14 cellular contexts compared by ENCODE assay signal in genomic region chr19:38993271-38993670, GRCh38. TPM values are rescaled to one million over a fixed set of nuclear protein-coding genes. Genes with fewer than 3 reads are reported as not detected.
DNase-seq lines count a peak whose midpoint lies in the region; ATAC-seq and TF ChIP-seq lines count a peak whose summit lies in the region.
"Had no signal": no experiment of that assay in that cellular context is flagged by ENCODE, and none has a peak within 500 bp of the region (broad histone marks: within the 10 kb centered on the region; RNA-seq: fewer than 3 reads in every experiment).

No MANE protein-coding gene starts in this region.

- H3K27ac Mint-ChIP-seq in natural killer cell treated with Interleukin-12 subunit alpha and Interleukin-12 subunit beta and Interleukin-15 and Interleukin-18, amount 100 ng/mL, for 72 hours, result no peak overlapping the region
- H3K27ac Mint-ChIP-seq: activated CD4-positive, alpha-beta T cell treated with anti-CD3 and anti-CD28 coated beads, Interleukin-2, amount 10 ng/mL, durations not matched to agents 24 days and 14 days had no signal

- H3K36me3 ChIP-seq in HEK293 (ENCODE audit: control insufficient read depth in 2 of 2, insufficient read depth in 1 of 2, low read length in 2 of 2), result no peaks in the 10 kb centered on the region; a peak in 1 of 3 replicates
- H3K36me3 ChIP-seq: heart right ventricle had no signal

- 0 out of 2 replicates have a peak overlapping the region, but pooled peaks have one; percentile 24 for H3K27ac ChIP-seq in HEK293 (ENCODE audit: extremely low read depth, low read depth, low read length)
- H3K27ac ChIP-seq: heart right ventricle, SK-N-MC had no signal

- H3K9me3 Mint-ChIP-seq in natural killer cell treated with Interleukin-12 subunit alpha and Interleukin-12 subunit beta and Interleukin-15 and Interleukin-18, amount 100 ng/mL, for 72 hours, result no peaks in the 10 kb centered on the region
- H3K9me3 Mint-ChIP-seq: activated CD4-positive, alpha-beta T cell treated with anti-CD3 and anti-CD28 coated beads, Interleukin-2, amount 10 ng/mL, durations not matched to agents 24 days and 14 days had no signal

- DNase-seq in fibroblast of gingiva (ENCODE audit: low read depth), result peak; percentile 27
- DNase-seq in renal cortical epithelial cell (ENCODE audit: low read depth), result peak; percentile 78
- no peak for DNase-seq in NK-92 treated with Interleukin-12 subunit alpha and Interleukin-12 subunit beta, amount 100 ng/mL, for 24 hours (lab: John Stamatoyannopoulos, UW)
- no peak for DNase-seq in NCI-H510A treated with DMSO at 0.1 percent for 48 hours (lab: John Stamatoyannopoulos, UW)
- no peak for DNase-seq in natural killer cell treated with Interleukin-12 subunit alpha and Interleukin-12 subunit beta and Interleukin-15 and Interleukin-18, amount 100 ng/mL, for 72 hours (ENCODE audit: low spot score)
- DNase-seq: activated CD4-positive, alpha-beta T cell treated with anti-CD3 and anti-CD28 coated beads, Interleukin-2, amount 10 ng/mL, durations not matched to agents 24 days and 14 days; activated effector memory CD4-positive, alpha-beta T cell treated with anti-CD3 and anti-CD28 coated beads, Interleukin-2, amount 50 U/mL, for 16 hours; heart right ventricle; NCI-H82; substantia nigra had no signal

- H3K4me3 Mint-ChIP-seq in natural killer cell treated with Interleukin-12 subunit alpha and Interleukin-12 subunit beta and Interleukin-15 and Interleukin-18, amount 100 ng/mL, for 72 hours, result no peak overlapping the region
- H3K4me3 Mint-ChIP-seq: activated CD4-positive, alpha-beta T cell treated with anti-CD3 and anti-CD28 coated beads, Interleukin-2, amount 10 ng/mL, durations not matched to agents 24 days and 14 days had no signal

- CTCF ChIA-PET in HEK293 (lab: Yijun Ruan, JAX), result interaction anchor here (0.6 kb wide), 1 partner anchor 69 kb away, joined by 3 read pairs; no protein-coding TSS in a partner anchor

- POLR2A ChIA-PET in HEK293 (lab: Yijun Ruan, JAX), result no interaction called here

- no peak for TF ChIP-seq CTCF in HEK293 (tag by site-specific recombination; IDR thresholded peaks at IDR 0.05)

- peaks cover 30% of the 10 kb centered on the region for H3K4me1 ChIP-seq in HEK293 (ENCODE audit: control insufficient read depth, insufficient read depth, low read length)
- H3K4me1 ChIP-seq: heart right ventricle had no signal

- no peak overlapping the region for H3K4me3 ChIP-seq in HEK293 (ENCODE audit: low read depth, low read length)
- H3K4me3 ChIP-seq: heart right ventricle, SK-N-MC had no signal

- no peaks in the 10 kb centered on the region for H3K36me3 Mint-ChIP-seq in natural killer cell treated with Interleukin-12 subunit alpha and Interleukin-12 subunit beta and Interleukin-15 and Interleukin-18, amount 100 ng/mL, for 72 hours

- ATAC-seq in SK-N-SH treated with all-trans-retinoic acid at 6 μM for 48 hours (peak; percentile 42; the same call in 2 of the 3 replicates), GM21723 (IDR thresholded peaks at IDR 0.05; ENCODE audit: unreplicated experiment) (no peak)
- ATAC-seq in natural killer cell treated with Interleukin-12 subunit alpha and Interleukin-12 subunit beta and Interleukin-15 and Interleukin-18, amount 100 ng/mL, for 72 hours, result no peak
- ATAC-seq: heart right ventricle had no signal

- H3K9me3 ChIP-seq in HEK293 (ENCODE audit: control insufficient read depth, insufficient read depth, low read depth, low read length), result no peaks in the 10 kb centered on the region

- peaks cover 15 to 21% of the 10 kb centered on the region in 2 donors for H3K27me3 Mint-ChIP-seq in natural killer cell treated with Interleukin-12 subunit alpha and Interleukin-12 subunit beta and Interleukin-15 and Interleukin-18, amount 100 ng/mL, for 72 hours

- peaks cover 0 to 3% of the 10 kb centered on the region in 2 donors for H3K4me1 Mint-ChIP-seq in natural killer cell treated with Interleukin-12 subunit alpha and Interleukin-12 subunit beta and Interleukin-15 and Interleukin-18, amount 100 ng/mL, for 72 hours (ENCODE audit: low read depth in 2 of 2)
- H3K4me1 Mint-ChIP-seq: activated CD4-positive, alpha-beta T cell treated with anti-CD3 and anti-CD28 coated beads, Interleukin-2, amount 10 ng/mL, durations not matched to agents 24 days and 14 days had no signal

TF ChIP-seq in HEK293, 187 proteins besides CTCF, POLR2A, EP300 and RAD21 (continues in another document):
- TF ChIP-seq MEIS1 (CRISPR knock-in tag; IDR thresholded peaks at IDR 0.05; ENCODE audit: borderline replicate concordance) (no peak), ZBTB11 (tag by site-specific recombination; conservative IDR thresholded peaks at IDR 0.05; ENCODE audit: low read depth) (no peak), ZNF354C (tag by site-specific recombination; IDR thresholded peaks at IDR 0.05; ENCODE audit: borderline replicate concordance, low read depth) (no peak), REPIN1 (tag by site-specific recombination; IDR thresholded peaks at IDR 0.05; ENCODE audit: low read depth) (no peak), ZBTB17 (tag by site-specific recombination; IDR thresholded peaks at IDR 0.05) (peak; percentile 84), ZNF211 (tag by site-specific recombination; IDR thresholded peaks at IDR 0.05; ENCODE audit: low read depth) (0 out of 2 replicates have a peak, but pooled peaks have one; percentile 4), ZNF133 (tag by site-specific recombination; IDR thresholded peaks at IDR 0.05) (0 out of 2 replicates have a peak, but pooled peaks have one; percentile 7), ZNF16 (tag by site-specific recombination; IDR thresholded peaks at IDR 0.05; ENCODE audit: low read depth) (no peak)

TF ChIP-seq in SK-N-SH treated with all-trans-retinoic acid at 6 μM for 48 hours, 23 proteins besides CTCF, POLR2A, EP300 and RAD21 (continues in another document):
- TF ChIP-seq ZC3H10 (CRISPR knock-in tag; IDR thresholded peaks at IDR 0.05) (no peak), ZNF8 (CRISPR knock-in tag; IDR thresholded peaks at IDR 0.05) (no peak), PATZ1 (CRISPR knock-in tag; IDR thresholded peaks at IDR 0.05; ENCODE audit: borderline replicate concordance) (no peak), ISL1 (CRISPR knock-in tag; IDR thresholded peaks at IDR 0.05) (no peak; the same call in 1 of the 2 replicates), OSR1 (CRISPR knock-in tag; IDR thresholded peaks at IDR 0.05) (no peak), RARB (CRISPR knock-in tag; IDR thresholded peaks at IDR 0.05) (no peak), CSDC2 (CRISPR knock-in tag; IDR thresholded peaks at IDR 0.05) (no peak), PPARA (CRISPR knock-in tag; IDR thresholded peaks at IDR 0.05; ENCODE audit: borderline replicate concordance) (no peak), ZNF70 (CRISPR knock-in tag; IDR thresholded peaks at IDR 0.05) (no peak), GLIS3 (CRISPR knock-in tag; IDR thresholded peaks at IDR 0.05) (no peak), TOX (CRISPR knock-in tag; IDR thresholded peaks at IDR 0.05; ENCODE audit: borderline replicate concordance) (no peak), POU6F1 (CRISPR knock-in tag; IDR thresholded peaks at IDR 0.05; ENCODE audit: borderline replicate concordance, low read depth) (no peak), CREB5 (CRISPR knock-in tag; IDR thresholded peaks at IDR 0.05; ENCODE audit: low read depth) (no peak), ARNTL (CRISPR knock-in tag; IDR thresholded peaks at IDR 0.05; ENCODE audit: borderline replicate concordance, low read depth) (no peak), ZFP30 (CRISPR knock-in tag; IDR thresholded peaks at IDR 0.05) (no peak), ZFP3 (CRISPR knock-in tag; IDR thresholded peaks at IDR 0.05) (no peak)

RNA-seq across cellular contexts. Expression of gene FBXO17, which starts 17.7 kb away (rescaled TPM):
- 25.2 and 82.6 TPM in 2 replicates for total RNA-seq in renal cortical epithelial cell
- not detected for total RNA-seq in natural killer cell treated with Interleukin-12 subunit alpha and Interleukin-12 subunit beta and Interleukin-15 and Interleukin-18, amount 100 ng/mL, for 72 hours
- total RNA-seq: activated CD4-positive, alpha-beta T cell treated with anti-CD3 and anti-CD28 coated beads, Interleukin-2, amount 10 ng/mL, durations not matched to agents 24 days and 14 days had no signal

RNA-seq across cellular contexts. Expression of gene FBXO27, which starts 39.1 kb away (rescaled TPM):
- 5.8 and 5.9 TPM in 2 replicates for total RNA-seq in renal cortical epithelial cell
- under 1 TPM; 0.31 to 0.88 TPM for total RNA-seq in natural killer cell treated with Interleukin-12 subunit alpha and Interleukin-12 subunit beta and Interleukin-15 and Interleukin-18, amount 100 ng/mL, for 72 hours

Comparison
In these comparisons a context has a peak if more than half of its experiments do, and no peak if none do; other contexts are left out.
1. DNase-seq: peak in fibroblast of gingiva (single experiment) and renal cortical epithelial cell (single experiment); none in NK-92 treated with Interleukin-12 subunit alpha and Interleukin-12 subunit beta, amount 100 ng/mL, for 24 hours (single experiment), NCI-H510A treated with DMSO at 0.1 percent for 48 hours (single experiment) and natural killer cell treated with Interleukin-12 subunit alpha and Interleukin-12 subunit beta and Interleukin-15 and Interleukin-18, amount 100 ng/mL, for 72 hours (single experiment).
2. RNA of gene FBXO17, which starts 17.7 kb away (total RNA-seq): 25.2 to 82.6 TPM in renal cortical epithelial cell; not detected in natural killer cell treated with Interleukin-12 subunit alpha and Interleukin-12 subunit beta and Interleukin-15 and Interleukin-18, amount 100 ng/mL, for 72 hours; every median in the first group is over 10 times any median in the second.